Comparison of ENCODE assay signal across 10 cellular contexts in the genomic region with DNA sequence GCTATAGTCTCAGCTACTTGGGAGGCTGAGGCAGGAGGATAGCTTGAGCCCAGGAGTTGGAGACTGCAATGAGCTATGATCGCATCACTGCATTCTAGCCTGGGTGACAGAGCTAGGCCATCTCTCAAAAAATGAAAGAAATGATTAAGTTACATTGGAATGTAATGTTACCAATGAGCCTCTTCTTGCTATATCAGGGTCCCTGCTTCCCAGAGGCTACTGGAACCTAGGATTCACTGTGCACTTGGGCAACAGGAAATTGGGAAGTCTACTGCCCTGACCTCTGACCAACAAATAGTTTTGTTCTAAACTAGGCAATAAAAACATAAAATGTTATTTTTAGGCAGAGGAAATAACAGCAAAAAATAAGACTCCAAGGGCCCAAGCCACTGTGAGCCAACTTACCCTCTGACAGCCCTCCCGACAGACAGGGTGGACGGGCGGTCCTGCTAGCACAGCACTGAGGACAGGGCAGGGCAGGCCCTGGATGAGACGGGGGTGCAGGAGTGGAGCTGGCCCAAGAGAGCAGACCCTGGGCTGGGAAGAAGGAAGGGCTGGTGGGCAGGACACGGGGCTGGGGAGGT. TPM values are rescaled to one million over a fixed set of nuclear protein-coding genes. Genes with fewer than 3 reads are reported as not detected.
A peak's percentile ranks its signal among the peaks of the same experiment; 100 is the strongest.
DNase-seq lines count a peak whose midpoint lies in the region; ATAC-seq and TF ChIP-seq lines count a peak whose summit lies in the region.
"Had no signal": no experiment of that assay in that cellular context is flagged by ENCODE, and none has a peak within 500 bp of the region (broad histone marks: within the 10 kb centered on the region; RNA-seq: fewer than 3 reads in every experiment).

No MANE protein-coding gene starts in this region.

- DNase-seq in activated naive CD8-positive, alpha-beta T cell treated with anti-CD3 and anti-CD28 coated beads, Interleukin-2, amount 50 U/mL, for 24 hours = no peak
- peak in 1 of 2 donors; percentile 65 for DNase-seq in ascending aorta (ENCODE audit: low spot score in 2 of 2)
- DNase-seq in mesenchymal stem cell = peak; percentile 92
- DNase-seq in upper lobe of left lung = peak in 1 of 2 donors; percentile 20
- no peak for DNase-seq in NCI-H2029 treated with DMSO at 0.1 percent for 48 hours (lab: John Stamatoyannopoulos, UW)
- no peak for DNase-seq in SJCRH30
- DNase-seq: Calu3 had no signal

- H3K27me3 ChIP-seq in ascending aorta (no peaks in the 10 kb centered on the region), mesenchymal stem cell (ENCODE audit: control insufficient read depth in 1 of 2, insufficient read depth in 1 of 2, low read length in 2 of 2) (no peaks in the 10 kb centered on the region), upper lobe of left lung (no peaks in the 10 kb centered on the region), SJCRH30 (no peaks in the 10 kb centered on the region)

- TF ChIP-seq EP300 in upper lobe of left lung (IDR thresholded peaks at IDR 0.05) = no peak

- H3K36me3 Mint-ChIP-seq in activated naive CD8-positive, alpha-beta T cell = peaks cover 4% of the 10 kb centered on the region
- H3K36me3 Mint-ChIP-seq in activated naive CD8-positive, alpha-beta T cell treated with anti-CD3 and anti-CD28 coated beads, Interleukin-2, amount 50 U/mL, for 24 hours (ENCODE audit: low read depth) = peaks cover 26% of the 10 kb centered on the region

- H2BK5ac ChIP-seq in mesenchymal stem cell (ENCODE audit: low read depth, low read length, poor library complexity, severe bottlenecking) = peak overlapping the region; percentile 92

- peaks cover 25% of the 10 kb centered on the region for H3K79me1 ChIP-seq in mesenchymal stem cell (replicated peaks; ENCODE audit: low read length, poor library complexity, severe bottlenecking)

- 10% methylated on average over 4 of the region's 6 CpGs for WGBS in mesenchymal stem cell
- 75 to 81% methylated on average over 6 of the region's 6 CpGs for WGBS in upper lobe of left lung, 2 donors

- H3K9me3 Mint-ChIP-seq in activated naive CD8-positive, alpha-beta T cell (ENCODE audit: low read depth) = no peaks in the 10 kb centered on the region
- H3K9me3 Mint-ChIP-seq in activated naive CD8-positive, alpha-beta T cell treated with anti-CD3 and anti-CD28 coated beads, Interleukin-2, amount 50 U/mL, for 24 hours = no peaks in the 10 kb centered on the region
- H3K9me3 Mint-ChIP-seq: activated T-helper 1 cell treated with anti-CD3 and anti-CD28 coated beads, Interleukin-12 subunit alpha, Interleukin-12 subunit beta, Interleukin-2, Interleukin-4 antibody, amounts not matched to agents 30 ng/mL and 10 ng/mL and 1 ng/mL, durations not matched to agents 14 hours and 24 hours and 36 hours had no signal

- no peak overlapping the region for H2AFZ ChIP-seq in mesenchymal stem cell (ENCODE audit: low read depth, low read length)

- H3K4me1 Mint-ChIP-seq in activated naive CD8-positive, alpha-beta T cell (ENCODE audit: low read depth) = peaks cover 85% of the 10 kb centered on the region
- H3K4me1 Mint-ChIP-seq in activated naive CD8-positive, alpha-beta T cell treated with anti-CD3 and anti-CD28 coated beads, Interleukin-2, amount 50 U/mL, for 24 hours = peaks cover 96% of the 10 kb centered on the region

- H2BK120ac ChIP-seq in mesenchymal stem cell (ENCODE audit: low read depth, low read length) = peak overlapping the region; percentile 96

- peaks cover 21 to 46% of the 10 kb centered on the region in 2 donors for H3K4me1 ChIP-seq in ascending aorta
- peaks cover 49% of the 10 kb centered on the region for H3K4me1 ChIP-seq in mesenchymal stem cell (ENCODE audit: control insufficient read depth, insufficient read depth, low read depth, low read length)
- peaks cover 78 to 90% (median 82%) of the 10 kb centered on the region in 4 donors for H3K4me1 ChIP-seq in upper lobe of left lung
- H3K4me1 ChIP-seq in SJCRH30 = peaks cover 25% of the 10 kb centered on the region

- H3K36me3 ChIP-seq in ascending aorta = no peaks in the 10 kb centered on the region
- peaks cover 0 to 8% of the 10 kb centered on the region in 2 experiments for H3K36me3 ChIP-seq in mesenchymal stem cell (ENCODE audit: control insufficient read depth in 1 of 2, insufficient read depth in 2 of 2, low read depth in 1 of 2, low read length in 2 of 2)
- H3K36me3 ChIP-seq in upper lobe of left lung = no peaks in the 10 kb centered on the region
- no peaks in the 10 kb centered on the region for H3K36me3 ChIP-seq in SJCRH30

- H3K23ac ChIP-seq in mesenchymal stem cell (ENCODE audit: low read length in 2 of 2) = peak overlapping the region; percentile 84 to 86

- peak overlapping the region; percentile 73 to 90 for H3K27ac ChIP-seq in ascending aorta
- H3K27ac ChIP-seq in mesenchymal stem cell (ENCODE audit: low read length, poor library complexity, severe bottlenecking) = peak overlapping the region; percentile 79
- H3K27ac ChIP-seq in upper lobe of left lung = peak overlapping the region; percentile 71 to 89 (median 82)
- no peak overlapping the region for H3K27ac ChIP-seq in SJCRH30

- no peak overlapping the region for H3K4me3 Mint-ChIP-seq in activated naive CD8-positive, alpha-beta T cell
- no peak overlapping the region for H3K4me3 Mint-ChIP-seq in activated naive CD8-positive, alpha-beta T cell treated with anti-CD3 and anti-CD28 coated beads, Interleukin-2, amount 50 U/mL, for 24 hours
- H3K4me3 Mint-ChIP-seq: activated T-helper 1 cell treated with anti-CD3 and anti-CD28 coated beads, Interleukin-12 subunit alpha, Interleukin-12 subunit beta, Interleukin-2, Interleukin-4 antibody, amounts not matched to agents 30 ng/mL and 10 ng/mL and 1 ng/mL, durations not matched to agents 14 hours and 24 hours and 36 hours had no signal

- TF ChIP-seq POLR2A in upper lobe of left lung (IDR thresholded peaks at IDR 0.05) = no peak

- H4K91ac ChIP-seq in mesenchymal stem cell (ENCODE audit: low read length) = peak overlapping the region; percentile 99

- TF ChIP-seq CTCF in ascending aorta (IDR thresholded peaks at IDR 0.05) (no peak), upper lobe of left lung (IDR thresholded peaks at IDR 0.05) (no peak)

- peak overlapping the region; percentile 99 for H4K8ac ChIP-seq in mesenchymal stem cell (ENCODE audit: low read length)

- no peaks in the 10 kb centered on the region for H3K9me3 ChIP-seq in ascending aorta
- H3K9me3 ChIP-seq in mesenchymal stem cell (ENCODE audit: control insufficient read depth, low read length) = no peaks in the 10 kb centered on the region
- H3K9me3 ChIP-seq in upper lobe of left lung = no peaks in the 10 kb centered on the region
- no peaks in the 10 kb centered on the region for H3K9me3 ChIP-seq in SJCRH30 (replicated peaks)

- peak overlapping the region; percentile 100 for H3K27ac Mint-ChIP-seq in activated naive CD8-positive, alpha-beta T cell
- H3K27ac Mint-ChIP-seq in activated naive CD8-positive, alpha-beta T cell treated with anti-CD3 and anti-CD28 coated beads, Interleukin-2, amount 50 U/mL, for 24 hours = no peak overlapping the region

- H3K9ac ChIP-seq in mesenchymal stem cell (ENCODE audit: low read length) = peak overlapping the region; percentile 12

- intact Hi-C loops in ascending aorta (cut with DNase I) = loop anchor here (5.0 kb wide), 1 partner anchor 41 kb away; no protein-coding TSS in a partner anchor

- peak overlapping the region in 1 of 2 experiments; percentile 89 for H3K14ac ChIP-seq in mesenchymal stem cell (ENCODE audit: low read length in 2 of 2)

- peak overlapping the region; percentile 96 to 98 for H3K18ac ChIP-seq in mesenchymal stem cell (ENCODE audit: low read depth in 1 of 2, low read length in 2 of 2)

- peak overlapping the region; percentile 99 to 100 for H2BK12ac ChIP-seq in mesenchymal stem cell (ENCODE audit: low read length in 2 of 2)

- no peak overlapping the region for H2BK15ac ChIP-seq in mesenchymal stem cell (ENCODE audit: low read depth, poor library complexity, severe bottlenecking)

- no peak overlapping the region for H3K4me2 ChIP-seq in mesenchymal stem cell (ENCODE audit: low read length, poor library complexity, severe bottlenecking)

- H3K4me3 ChIP-seq in ascending aorta = peak overlapping the region in 1 of 2 donors; percentile 14
- no peak overlapping the region for H3K4me3 ChIP-seq in mesenchymal stem cell (ENCODE audit: insufficient read depth in 1 of 2, low read depth in 1 of 2, low read length in 2 of 2)
- H3K4me3 ChIP-seq in upper lobe of left lung = no peak overlapping the region
- no peak overlapping the region for H3K4me3 ChIP-seq in SJCRH30

- H2AK5ac ChIP-seq in mesenchymal stem cell (ENCODE audit: low read length, severe bottlenecking) = peak overlapping the region; percentile 95

- no peaks in the 10 kb centered on the region for H3K27me3 Mint-ChIP-seq in activated naive CD8-positive, alpha-beta T cell
- H3K27me3 Mint-ChIP-seq in activated naive CD8-positive, alpha-beta T cell treated with anti-CD3 and anti-CD28 coated beads, Interleukin-2, amount 50 U/mL, for 24 hours = no peaks in the 10 kb centered on the region

- peak overlapping the region; percentile 90 to 95 for H3K4ac ChIP-seq in mesenchymal stem cell (ENCODE audit: low read depth in 1 of 2, low read length in 2 of 2)

- no peak for ATAC-seq in activated naive CD8-positive, alpha-beta T cell treated with anti-CD3 and anti-CD28 coated beads, Interleukin-2, amount 50 U/mL, for 24 hours
- ATAC-seq in upper lobe of left lung (ENCODE audit: low FRiP score in 2 of 2) (no peak), GM18873 (IDR thresholded peaks at IDR 0.05; ENCODE audit: low FRiP score, unreplicated experiment) (no peak)

RNA-seq across cellular contexts. Expression of a gene that starts 27.5 kb away (rescaled TPM):
- total RNA-seq in ascending aorta (6.8 TPM), upper lobe of left lung (10 to 100 TPM; 14.7 to 50.6 (median 31.0) TPM)
- polyA plus RNA-seq in mesenchymal stem cell (2013, experiment 1 of 2) = 52.8 TPM
- 54.6 TPM for polyA plus RNA-seq in mesenchymal stem cell (2013, experiment 2 of 2)
- 38.3 and 39.5 TPM in 2 replicates for total RNA-seq in SJCRH30 (2014; rRNA removed; shearing (Covaris generic))

RNA-seq across cellular contexts. Expression of a gene that starts 37.7 kb away (rescaled TPM):
- total RNA-seq in ascending aorta (55.5 TPM), upper lobe of left lung (10 to 100 TPM in 1 of 6 donors, 1 to 10 TPM in 5; 5.1 to 50.3 (median 6.2) TPM)
- polyA plus RNA-seq in mesenchymal stem cell (2013, experiment 1 of 2) = 1.9 TPM
- 1.7 TPM for polyA plus RNA-seq in mesenchymal stem cell (2013, experiment 2 of 2)
- 4.3 and 4.9 TPM in 2 replicates for total RNA-seq in SJCRH30 (2014; rRNA removed; shearing (Covaris generic))
